In genomic region chr10:71094712-71095390, GRCh38 we compare ENCODE assay signal across 24 cellular contexts.
DNase-seq lines count a peak whose midpoint lies in the region; ATAC-seq, FAIRE-seq and TF ChIP-seq lines count a peak whose summit lies in the region.
"Had no signal": no experiment of that assay in that cellular context is flagged by ENCODE, and none has a peak within 500 bp of the region (broad histone marks: within the 10 kb centered on the region; RNA-seq: fewer than 3 reads in every experiment).

No MANE protein-coding gene starts in this region.

- peaks cover 40% of the 10 kb centered on the region for H3K27me3 Mint-ChIP-seq in activated CD8-positive, alpha-beta memory T cell treated with anti-CD3 and anti-CD28 coated beads, Interleukin-2, amount 10 ng/mL, durations not matched to agents 7 days and 5 days
- peaks cover 58% of the 10 kb centered on the region for H3K27me3 Mint-ChIP-seq in activated T-cell treated with anti-CD3 and anti-CD28 coated beads, Interleukin-2, amount 50 U/mL, for 72 hours (ENCODE audit: low read depth)

- intact Hi-C loops in body of pancreas (cut with DNase I) (no loop called here), psoas muscle (cut with DNase I) (no loop called here)

- H3K27me3 ChIP-seq in keratinocyte (ENCODE audit: control insufficient read depth, extremely low read depth, insufficient read depth, low read length) = peaks cover 3% of the 10 kb centered on the region
- no peaks in the 10 kb centered on the region for H3K27me3 ChIP-seq in body of pancreas
- H3K27me3 ChIP-seq in psoas muscle (ENCODE audit: insufficient read depth in 3 of 3, low read length in 2 of 3) = no peaks in the 10 kb centered on the region

- no peak for TF ChIP-seq CTCF in GM10266 (IDR thresholded peaks at IDR 0.05; ENCODE audit: control insufficient read depth, insufficient read depth, low read depth, missing control alignments)
- TF ChIP-seq CTCF in keratinocyte (optimal IDR thresholded peaks at IDR 0.05 in 1 of 3, IDR thresholded peaks at IDR 0.05 in 1 of 3, conservative IDR thresholded peaks at IDR 0.05 in 1 of 3; ENCODE audit: extremely low read depth in 1 of 3, insufficient read depth in 2 of 3, low read length in 3 of 3) = no peak
- TF ChIP-seq CTCF in body of pancreas (IDR thresholded peaks at IDR 0.05) = no peak
- no peak for TF ChIP-seq CTCF in psoas muscle (IDR thresholded peaks at IDR 0.05)

- no peaks in the 10 kb centered on the region for H3K9me3 Mint-ChIP-seq in activated CD8-positive, alpha-beta memory T cell treated with anti-CD3 and anti-CD28 coated beads, Interleukin-2, amount 10 ng/mL, durations not matched to agents 7 days and 5 days (ENCODE audit: low read depth)
- H3K9me3 Mint-ChIP-seq in activated T-cell treated with anti-CD3 and anti-CD28 coated beads, Interleukin-2, amount 50 U/mL, for 72 hours = peaks cover 5 to 8% of the 10 kb centered on the region in 2 donors
- H3K9me3 Mint-ChIP-seq: CD4-positive, alpha-beta T cell had no signal

- H4K20me1 ChIP-seq in keratinocyte (ENCODE audit: control insufficient read depth, extremely low read depth, insufficient read depth, low read length) = no peaks in the 10 kb centered on the region

- no peak for FAIRE-seq in keratinocyte (lab: Jason Lieb, UNC)
- FAIRE-seq: GM18507 had no signal

- H3K79me2 ChIP-seq in keratinocyte (ENCODE audit: control insufficient read depth, insufficient read depth, low read length) = no peaks in the 10 kb centered on the region

- no peak overlapping the region for H3K4me3 ChIP-seq in keratinocyte (ENCODE audit: control insufficient read depth in 2 of 3, extremely low read depth in 1 of 3, insufficient read depth in 2 of 3, low read depth in 1 of 3, low read length in 3 of 3)
- no peak overlapping the region for H3K4me3 ChIP-seq in body of pancreas
- H3K4me3 ChIP-seq in psoas muscle = no peak overlapping the region
- H3K4me3 ChIP-seq: prostate gland, smooth muscle cell had no signal

- H3K9me3 ChIP-seq in keratinocyte (ENCODE audit: control insufficient read depth, low read depth, low read length) (no peaks in the 10 kb centered on the region), body of pancreas (no peaks in the 10 kb centered on the region), psoas muscle (no peaks in the 10 kb centered on the region)
- H3K9me3 ChIP-seq: prostate gland had no signal

- H3K4me1 ChIP-seq in keratinocyte (ENCODE audit: control insufficient read depth, extremely low read depth, insufficient read depth, low read length) = peaks cover 6% of the 10 kb centered on the region
- H3K4me1 ChIP-seq in body of pancreas = no peaks in the 10 kb centered on the region
- peaks cover 10% of the 10 kb centered on the region for H3K4me1 ChIP-seq in psoas muscle
- H3K4me1 ChIP-seq: prostate gland had no signal

- H3K9ac ChIP-seq in keratinocyte (ENCODE audit: control insufficient read depth, extremely low read depth, insufficient read depth, low read length) = no peak overlapping the region

- H3K36me3 Mint-ChIP-seq in activated CD8-positive, alpha-beta memory T cell treated with anti-CD3 and anti-CD28 coated beads, Interleukin-2, amount 10 ng/mL, durations not matched to agents 7 days and 5 days = no peaks in the 10 kb centered on the region
- peaks cover 6 to 10% of the 10 kb centered on the region in 2 donors for H3K36me3 Mint-ChIP-seq in activated T-cell treated with anti-CD3 and anti-CD28 coated beads, Interleukin-2, amount 50 U/mL, for 72 hours (ENCODE audit: insufficient read depth in 2 of 2)

- H3K9me1 ChIP-seq in keratinocyte (ENCODE audit: control insufficient read depth, extremely low read depth, insufficient read depth, low read length) = no peaks in the 10 kb centered on the region

- WGBS in body of pancreas, 2 donors = 57 to 59% methylated on average over 4 of the region's 4 CpGs
- 70 to 92% (median 89%) methylated on average over 4 of the region's 4 CpGs for WGBS in psoas muscle, 3 donors

- CTCF ChIA-PET in activated CD8-positive, alpha-beta memory T cell treated with anti-CD3 and anti-CD28 coated beads, Interleukin-2, amount 10 ng/mL, durations not matched to agents 7 days and 5 days (lab: Charles Lee) = no interaction called here

- TF ChIP-seq POLR2A in body of pancreas (IDR thresholded peaks at IDR 0.05) = no peak

- H3K4me1 Mint-ChIP-seq in activated CD8-positive, alpha-beta memory T cell treated with anti-CD3 and anti-CD28 coated beads, Interleukin-2, amount 10 ng/mL, durations not matched to agents 7 days and 5 days = peaks cover 7% of the 10 kb centered on the region
- H3K4me1 Mint-ChIP-seq in activated T-cell treated with anti-CD3 and anti-CD28 coated beads, Interleukin-2, amount 50 U/mL, for 72 hours (ENCODE audit: low read depth) = peaks cover 14% of the 10 kb centered on the region

- H3K4me3 Mint-ChIP-seq in activated CD8-positive, alpha-beta memory T cell treated with anti-CD3 and anti-CD28 coated beads, Interleukin-2, amount 10 ng/mL, durations not matched to agents 7 days and 5 days = no peak overlapping the region
- H3K4me3 Mint-ChIP-seq in activated T-cell treated with anti-CD3 and anti-CD28 coated beads, Interleukin-2, amount 50 U/mL, for 72 hours = no peak overlapping the region
- H3K4me3 Mint-ChIP-seq: CD4-positive, alpha-beta T cell; nephron had no signal

- dilution Hi-C loops in keratinocyte (cut with MboI; ENCODE audit: extremely low pct_ligation_motif_present, low sequenced_read_pairs) = no loop called here

- peak; percentile 37 for DNase-seq in activated CD8-positive, alpha-beta memory T cell treated with anti-CD3 and anti-CD28 coated beads, Interleukin-2, amount 10 ng/mL, durations not matched to agents 7 days and 5 days
- DNase-seq in activated CD8-positive, alpha-beta memory T cell treated with anti-CD3 and anti-CD28 coated beads, Interleukin-2, amount 50 U/mL, for 4 hours = no peak
- DNase-seq in GM10266 (ENCODE audit: extremely low spot score) (peak; percentile 12), keratinocyte (ENCODE audit: low read depth, low spot score) (no peak), body of pancreas (no peak), psoas muscle (no peak)
- DNase-seq in activated T-cell treated with anti-CD3 and anti-CD28 coated beads, Interleukin-2, amount 50 U/mL, for 72 hours = peak; percentile 55 to 70
- DNase-seq: ACHN; CD4-positive, alpha-beta T cell; effector memory CD4-positive, alpha-beta T cell; kidney glomerular epithelial cell; mesendoderm; NCI-H1417; NCI-H2171; NCI-H748 treated with DMSO at 0.1 percent for 48 hours; OCI-M1; SIG-M5; T-helper 1 cell had no signal

- no peak overlapping the region for H3K27ac Mint-ChIP-seq in activated CD8-positive, alpha-beta memory T cell treated with anti-CD3 and anti-CD28 coated beads, Interleukin-2, amount 10 ng/mL, durations not matched to agents 7 days and 5 days
- H3K27ac Mint-ChIP-seq in activated T-cell treated with anti-CD3 and anti-CD28 coated beads, Interleukin-2, amount 50 U/mL, for 72 hours = peak overlapping the region; percentile 41
- H3K27ac Mint-ChIP-seq: CD4-positive, alpha-beta T cell had no signal

- H3K4me2 ChIP-seq in keratinocyte (ENCODE audit: control insufficient read depth, extremely low read depth, insufficient read depth, low read depth, low read length) = no peak overlapping the region
- H3K4me2 ChIP-seq: smooth muscle cell had no signal

- H3K27ac ChIP-seq in keratinocyte (ENCODE audit: control insufficient read depth, insufficient read depth, low read length) (peak overlapping the region; percentile 15), body of pancreas (no peak overlapping the region), psoas muscle (no peak overlapping the region)
- H3K27ac ChIP-seq: prostate gland, WERI-Rb-1 had no signal

- H3K36me3 ChIP-seq in keratinocyte (ENCODE audit: control insufficient read depth in 2 of 2, extremely low read depth in 1 of 2, insufficient read depth in 2 of 2, low read length in 2 of 2) (no peaks in the 10 kb centered on the region), body of pancreas (replicated peaks in 1 of 2; ENCODE audit: insufficient read depth in 1 of 2, low read depth in 2 of 2) (no peaks in the 10 kb centered on the region), psoas muscle (ENCODE audit: insufficient read depth in 1 of 2, low read depth in 1 of 2) (no peaks in the 10 kb centered on the region)
- H3K36me3 ChIP-seq: prostate gland, WERI-Rb-1 had no signal

- no peak for ATAC-seq in activated CD8-positive, alpha-beta memory T cell treated with anti-CD3 and anti-CD28 coated beads, Interleukin-2, amount 10 ng/mL, durations not matched to agents 7 days and 5 days
- peak; percentile 99 to 100 for ATAC-seq in activated T-cell treated with anti-CD3 and anti-CD28 coated beads, Interleukin-2, amount 50 U/mL, for 72 hours (replicated peaks in 1 of 2)
- ATAC-seq in body of pancreas = no peak
- no peak for ATAC-seq in GM21619 (IDR thresholded peaks at IDR 0.05; ENCODE audit: unreplicated experiment)
- no peak for ATAC-seq in psoas muscle

- H2AFZ ChIP-seq in keratinocyte (ENCODE audit: control insufficient read depth, low read length) = no peak overlapping the region

Comparison
In these comparisons a context has a peak if more than half of its experiments do, and no peak if none do; other contexts are left out.
1. DNase-seq: peak in activated CD8-positive, alpha-beta memory T cell treated with anti-CD3 and anti-CD28 coated beads, Interleukin-2, amount 10 ng/mL, durations not matched to agents 7 days and 5 days (single experiment), GM10266 (single experiment) and activated T-cell treated with anti-CD3 and anti-CD28 coated beads, Interleukin-2, amount 50 U/mL, for 72 hours (2 of 2); none in activated CD8-positive, alpha-beta memory T cell treated with anti-CD3 and anti-CD28 coated beads, Interleukin-2, amount 50 U/mL, for 4 hours (single experiment), keratinocyte (single experiment), body of pancreas (0 of 4) and psoas muscle (0 of 2).
2. ATAC-seq: peak in activated T-cell treated with anti-CD3 and anti-CD28 coated beads, Interleukin-2, amount 50 U/mL, for 72 hours (2 of 2); none in activated CD8-positive, alpha-beta memory T cell treated with anti-CD3 and anti-CD28 coated beads, Interleukin-2, amount 10 ng/mL, durations not matched to agents 7 days and 5 days (single experiment), body of pancreas (single experiment), GM21619 (single experiment) and psoas muscle (0 of 4).